8 cellular contexts compared by ENCODE assay signal in genomic region chr19:55655648-55656040, GRCh38.
DNase-seq lines count a peak whose midpoint lies in the region; ATAC-seq and TF ChIP-seq lines count a peak whose summit lies in the region.

No MANE protein-coding gene starts in this region.

- H3K9ac ChIP-seq in SU-DHL-6 (ENCODE audit: low read length): peak overlapping the region; percentile 93

- peak overlapping the region; percentile 89 for H3K4me3 ChIP-seq in GM12864 (ENCODE audit: low read depth, low read length)
- peak overlapping the region; percentile 89 for H3K4me3 ChIP-seq in SU-DHL-6 (ENCODE audit: insufficient read depth, low read length, poor library complexity, severe bottlenecking)
- peak overlapping the region; percentile 78 for H3K4me3 ChIP-seq in fibroblast of pulmonary artery (replicated peaks; ENCODE audit: low read depth, low read length)
- H3K4me3 ChIP-seq in retinal pigment epithelial cell (ENCODE audit: low read length): peak overlapping the region; percentile 68

- H4K20me1 ChIP-seq in SU-DHL-6 (ENCODE audit: low read depth, low read length): peaks cover 17% of the 10 kb centered on the region; the same call in 1 of the 2 replicates

- no peaks in the 10 kb centered on the region for H3K27me3 ChIP-seq in SU-DHL-6 (ENCODE audit: low read length)

- H3K9me3 ChIP-seq in SU-DHL-6 (ENCODE audit: insufficient read depth, low read length): no peaks in the 10 kb centered on the region

- peaks cover 54% of the 10 kb centered on the region for H3K79me2 ChIP-seq in SU-DHL-6 (ENCODE audit: insufficient read depth, low read length)

- DNase-seq in GM12864 (ENCODE audit: low read depth): no peak
- no peak for DNase-seq in fibroblast of pulmonary artery (ENCODE audit: low read depth)
- DNase-seq in retinal pigment epithelial cell (ENCODE audit: low read depth): no peak
- no peak for DNase-seq in nucleus accumbens (lab: John Stamatoyannopoulos, UW)
- DNase-seq in NCI-H2227 treated with DMSO at 0.1 percent for 48 hours (lab: John Stamatoyannopoulos, UW): no peak
- no peak for DNase-seq in D341Med (ENCODE audit: low spot score)

- H3K9me2 ChIP-seq in SU-DHL-6 (replicated peaks; ENCODE audit: insufficient read depth, low read length): no peaks in the 10 kb centered on the region

- H3K36me3 ChIP-seq in SU-DHL-6 (ENCODE audit: low read length): peaks cover 9% of the 10 kb centered on the region; the same call in 1 of the 2 replicates

- peak overlapping the region; percentile 94 for H3K4me2 ChIP-seq in SU-DHL-6 (ENCODE audit: low read depth, low read length, poor library complexity, severe bottlenecking)

- no peak for ATAC-seq in GM18858 (IDR thresholded peaks at IDR 0.05; ENCODE audit: unreplicated experiment)

- no peak overlapping the region for H2AFZ ChIP-seq in SU-DHL-6 (ENCODE audit: low read depth, low read length, severe bottlenecking)

- H3F3A ChIP-seq in SU-DHL-6 (ENCODE audit: insufficient read depth): peaks cover 3% of the 10 kb centered on the region; the same call in 1 of the 2 replicates

- H3K27ac ChIP-seq in SU-DHL-6 (ENCODE audit: low read depth, low read length): peak overlapping the region; percentile 96

- TF ChIP-seq CTCF in GM12864 (IDR thresholded peaks at IDR 0.05; ENCODE audit: low read depth, low read length, missing control alignments) (no peak), SU-DHL-6 (IDR thresholded peaks at IDR 0.05; ENCODE audit: insufficient read depth, low read length, poor library complexity, severe bottlenecking) (no peak), fibroblast of pulmonary artery (IDR thresholded peaks at IDR 0.05; ENCODE audit: low read length, missing control alignments) (no peak), retinal pigment epithelial cell (conservative IDR thresholded peaks at IDR 0.05; ENCODE audit: low read depth, low read length) (no peak)
